ENCODE assay signal across 1 cellular context in the genomic region with DNA sequence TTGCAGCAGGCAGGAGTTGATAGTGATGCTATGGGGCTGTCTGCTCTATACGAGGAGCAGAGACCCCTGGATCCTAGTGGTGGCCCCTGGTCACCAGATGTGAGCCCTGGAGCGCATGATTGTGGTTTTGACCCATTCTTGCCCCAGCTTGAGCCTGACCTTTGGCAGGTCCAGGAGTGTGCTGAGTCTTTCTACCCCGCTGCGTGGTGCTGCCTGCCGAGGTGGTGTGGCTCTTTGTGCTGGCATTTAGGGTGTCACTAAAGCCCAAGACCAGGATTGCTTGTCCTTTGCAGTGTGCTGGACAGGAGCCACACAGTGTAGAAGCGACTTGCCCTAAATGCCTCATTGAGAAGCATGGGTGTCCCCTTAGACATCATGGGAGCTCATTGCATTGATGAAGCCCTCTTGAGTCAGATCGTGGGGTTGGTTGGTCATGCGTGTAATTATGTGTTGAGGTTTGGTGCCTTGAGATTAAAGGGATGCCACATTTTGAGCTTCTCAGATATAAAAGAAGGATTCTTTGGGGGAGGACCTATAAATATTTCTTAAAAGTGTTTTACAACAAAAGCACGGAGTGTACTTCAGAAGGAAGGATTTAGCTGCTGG.
TF ChIP-seq lines count a peak whose summit lies in the region.

No MANE protein-coding gene starts in this region.

TF ChIP-seq in HepG2, 621 proteins besides CTCF, POLR2A, EP300 and RAD21 (continued from another document):
- TF ChIP-seq, protein P1, sequence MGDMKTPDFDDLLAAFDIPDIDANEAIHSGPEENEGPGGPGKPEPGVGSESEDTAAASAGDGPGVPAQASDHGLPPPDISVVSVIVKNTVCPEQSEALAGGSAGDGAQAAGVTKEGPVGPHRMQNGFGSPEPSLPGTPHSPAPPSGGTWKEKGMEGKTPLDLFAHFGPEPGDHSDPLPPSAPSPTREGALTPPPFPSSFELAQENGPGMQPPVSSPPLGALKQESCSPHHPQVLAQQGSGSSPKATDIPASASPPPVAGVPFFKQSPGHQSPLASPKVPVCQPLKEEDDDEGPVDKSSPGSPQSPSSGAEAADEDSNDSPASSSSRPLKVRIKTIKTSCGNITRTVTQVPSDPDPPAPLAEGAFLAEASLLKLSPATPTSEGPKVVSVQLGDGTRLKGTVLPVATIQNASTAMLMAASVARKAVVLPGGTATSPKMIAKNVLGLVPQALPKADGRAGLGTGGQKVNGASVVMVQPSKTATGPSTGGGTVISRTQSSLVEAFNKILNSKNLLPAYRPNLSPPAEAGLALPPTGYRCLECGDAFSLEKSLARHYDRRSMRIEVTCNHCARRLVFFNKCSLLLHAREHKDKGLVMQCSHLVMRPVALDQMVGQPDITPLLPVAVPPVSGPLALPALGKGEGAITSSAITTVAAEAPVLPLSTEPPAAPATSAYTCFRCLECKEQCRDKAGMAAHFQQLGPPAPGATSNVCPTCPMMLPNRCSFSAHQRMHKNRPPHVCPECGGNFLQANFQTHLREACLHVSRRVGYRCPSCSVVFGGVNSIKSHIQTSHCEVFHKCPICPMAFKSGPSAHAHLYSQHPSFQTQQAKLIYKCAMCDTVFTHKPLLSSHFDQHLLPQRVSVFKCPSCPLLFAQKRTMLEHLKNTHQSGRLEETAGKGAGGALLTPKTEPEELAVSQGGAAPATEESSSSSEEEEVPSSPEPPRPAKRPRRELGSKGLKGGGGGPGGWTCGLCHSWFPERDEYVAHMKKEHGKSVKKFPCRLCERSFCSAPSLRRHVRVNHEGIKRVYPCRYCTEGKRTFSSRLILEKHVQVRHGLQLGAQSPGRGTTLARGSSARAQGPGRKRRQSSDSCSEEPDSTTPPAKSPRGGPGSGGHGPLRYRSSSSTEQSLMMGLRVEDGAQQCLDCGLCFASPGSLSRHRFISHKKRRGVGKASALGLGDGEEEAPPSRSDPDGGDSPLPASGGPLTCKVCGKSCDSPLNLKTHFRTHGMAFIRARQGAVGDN (CRISPR knock-in tag; IDR thresholded peaks at IDR 0.05), result peak; percentile 25; the same call in 1 of the 2 replicates
- TF ChIP-seq ZNF703 (CRISPR knock-in tag; IDR thresholded peaks at IDR 0.05; ENCODE audit: borderline replicate concordance), result no peak
- no peak for TF ChIP-seq CBFB (CRISPR knock-in tag; IDR thresholded peaks at IDR 0.05)
TF ChIP-seq in HepG2: peak in this region for 2.
